ENCODE assay signal across 1 cellular context in the genomic region with DNA sequence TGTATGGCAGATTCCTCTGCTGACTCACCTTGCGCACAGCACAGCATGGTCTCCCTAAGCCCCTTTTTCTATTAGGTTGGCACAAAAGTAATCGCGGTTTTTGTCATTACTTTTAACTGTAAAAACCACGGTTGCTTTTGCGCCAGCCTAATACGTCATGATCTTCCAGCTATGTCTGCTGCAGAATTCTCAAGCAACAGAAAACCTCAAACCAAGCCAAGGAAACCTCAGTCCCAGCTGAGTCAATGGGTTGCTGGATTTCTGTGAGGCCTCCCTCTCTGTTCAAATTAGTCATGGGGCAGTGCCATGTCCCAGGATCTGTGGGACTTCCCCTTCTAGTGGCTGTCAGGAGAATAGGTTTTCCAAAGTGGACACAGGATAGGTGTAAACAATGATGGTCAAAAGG.
TF ChIP-seq lines count a peak whose summit lies in the region.

No MANE protein-coding gene starts in this region.

TF ChIP-seq in HCT116, 20 proteins besides CTCF, POLR2A, EP300 and RAD21 (continued from another document):
- TF ChIP-seq, protein P1, sequence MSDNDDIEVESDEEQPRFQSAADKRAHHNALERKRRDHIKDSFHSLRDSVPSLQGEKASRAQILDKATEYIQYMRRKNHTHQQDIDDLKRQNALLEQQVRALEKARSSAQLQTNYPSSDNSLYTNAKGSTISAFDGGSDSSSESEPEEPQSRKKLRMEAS (IDR thresholded peaks at IDR 0.05): no peak
